In genomic region chr16:84560269-84560668, GRCh38 we compare ENCODE assay signal across 15 cellular contexts.
"Had no signal": no experiment of that assay in that cellular context is flagged by ENCODE, and none has a peak within 500 bp of the region (broad histone marks: within the 10 kb centered on the region; RNA-seq: fewer than 3 reads in every experiment).

No MANE protein-coding gene starts in this region.

- H3K9me3 Mint-ChIP-seq: activated T-cell treated with anti-CD3 and anti-CD28 coated beads, Interleukin-2, amount 50 U/mL, for 4 hours; immature natural killer cell; naive thymus-derived CD8-positive, alpha-beta T cell; stimulated activated naive CD8-positive, alpha-beta T cell treated with anti-CD3 and anti-CD28 coated beads, Interleukin-15, amount 100 ng/mL, for 72 hours; T-cell had no signal

- H3K4me1 ChIP-seq: esophagus muscularis mucosa, sigmoid colon, testis had no signal

- H3K4me3 Mint-ChIP-seq: activated CD8-positive, alpha-beta memory T cell treated with anti-CD3 and anti-CD28 coated beads, Interleukin-2, amount 10 ng/mL, durations not matched to agents 7 days and 5 days; activated T-cell treated with anti-CD3 and anti-CD28 coated beads, Interleukin-2, amount 50 U/mL, for 4 hours; immature natural killer cell; naive thymus-derived CD8-positive, alpha-beta T cell; stimulated activated naive CD8-positive, alpha-beta T cell treated with anti-CD3 and anti-CD28 coated beads, Interleukin-15, amount 100 ng/mL, for 72 hours; T-cell had no signal

- H3K9me3 ChIP-seq: esophagus muscularis mucosa, sigmoid colon, testis had no signal

- ATAC-seq: activated CD8-positive, alpha-beta memory T cell treated with anti-CD3 and anti-CD28 coated beads, Interleukin-2, amount 10 ng/mL, durations not matched to agents 7 days and 5 days; left cardiac atrium; naive thymus-derived CD8-positive, alpha-beta T cell; T-cell had no signal

- H3K27ac ChIP-seq: esophagus muscularis mucosa, sigmoid colon, SK-N-MC, testis had no signal

- H3K27me3 Mint-ChIP-seq: activated CD8-positive, alpha-beta memory T cell treated with anti-CD3 and anti-CD28 coated beads, Interleukin-2, amount 10 ng/mL, durations not matched to agents 7 days and 5 days; naive thymus-derived CD8-positive, alpha-beta T cell; stimulated activated naive CD8-positive, alpha-beta T cell treated with anti-CD3 and anti-CD28 coated beads, Interleukin-15, amount 100 ng/mL, for 72 hours; T-cell had no signal

- H3K27ac Mint-ChIP-seq: activated CD8-positive, alpha-beta memory T cell treated with anti-CD3 and anti-CD28 coated beads, Interleukin-2, amount 10 ng/mL, durations not matched to agents 7 days and 5 days; T-cell had no signal

- H3K4me3 ChIP-seq: esophagus muscularis mucosa, sigmoid colon, SK-N-MC, testis had no signal

- H3K4me1 Mint-ChIP-seq: immature natural killer cell had no signal

- FAIRE-seq: endometrium had no signal

- DNase-seq: activated CD4-positive, alpha-beta T cell treated with anti-CD3 and anti-CD28 coated beads, Interleukin-2, amount 50 U/mL, for 4 hours; activated CD4-positive, CD25-positive, alpha-beta regulatory T cell; activated CD8-positive, alpha-beta memory T cell treated with anti-CD3 and anti-CD28 coated beads, Interleukin-2, amount 10 ng/mL, durations not matched to agents 7 days and 5 days; activated T-cell treated with anti-CD3 and anti-CD28 coated beads, Interleukin-2, amount 50 U/mL, for 4 hours; immature natural killer cell; left cardiac atrium; naive thymus-derived CD8-positive, alpha-beta T cell; sigmoid colon; stimulated activated CD4-positive, alpha-beta T cell treated with anti-CD3 and anti-CD28 coated beads, Interleukin-2, amount 100 ng/mL, for 48 hours; stimulated activated naive CD8-positive, alpha-beta T cell treated with anti-CD3 and anti-CD28 coated beads, Interleukin-15, amount 100 ng/mL, for 72 hours; T-cell; testis had no signal

- H3K27me3 ChIP-seq: sigmoid colon, testis had no signal
